Comparison of ENCODE assay signal across 2 cellular contexts in genomic region chr6:144811140-144811539, GRCh38.
TF ChIP-seq lines count a peak whose summit lies in the region.

No MANE protein-coding gene starts in this region.

TF ChIP-seq in HepG2, 621 proteins besides CTCF, POLR2A, EP300 and RAD21 (continued from another document):
- TF ChIP-seq MAFK (conservative IDR thresholded peaks at IDR 0.05 in 1 of 2, IDR thresholded peaks at IDR 0.05 in 1 of 2; ENCODE audit: low read length in 2 of 2) (peak in 1 of 2 experiments; percentile 2; a peak in 1 of 4 replicates), GTF2F1 (IDR thresholded peaks at IDR 0.05; ENCODE audit: low read length) (no peak), PCBP2 (optimal IDR thresholded peaks at IDR 0.05; ENCODE audit: low read depth, low read length, poor library complexity, severe bottlenecking) (no peak), ZNF251 (CRISPR knock-in tag; IDR thresholded peaks at IDR 0.05) (no peak), ZNF350 (CRISPR knock-in tag; IDR thresholded peaks at IDR 0.05; ENCODE audit: borderline replicate concordance, low read depth) (no peak), SIX1 (CRISPR knock-in tag; IDR thresholded peaks at IDR 0.05; ENCODE audit: borderline replicate concordance) (no peak), FOXO1 (CRISPR knock-in tag; IDR thresholded peaks at IDR 0.05) (no peak), FOSL2 (CRISPR knock-in tag; IDR thresholded peaks at IDR 0.05) (no peak), ZKSCAN5 (CRISPR knock-in tag; IDR thresholded peaks at IDR 0.05) (no peak), NFE2L2 (IDR thresholded peaks at IDR 0.05; ENCODE audit: low read length) (peak; percentile 61; the same call in 1 of the 2 replicates), ONECUT2 (CRISPR knock-in tag; IDR thresholded peaks at IDR 0.05) (no peak), U2AF2 (IDR thresholded peaks at IDR 0.05; ENCODE audit: low read depth, low read length) (no peak), MTA3 (CRISPR knock-in tag; IDR thresholded peaks at IDR 0.05) (no peak), RBM22 (optimal IDR thresholded peaks at IDR 0.05; ENCODE audit: low read length) (peak; percentile 29)

TF ChIP-seq in K562, 482 proteins besides CTCF, POLR2A, EP300 and RAD21 (continued from another document):
- peak; percentile 3; the same call in 1 of the 2 replicates for TF ChIP-seq ZNF316 (IDR thresholded peaks at IDR 0.05)
- TF ChIP-seq EHMT2 (IDR thresholded peaks at IDR 0.05), result no peak
- no peak for TF ChIP-seq ARNT (IDR thresholded peaks at IDR 0.05)
- no peak for TF ChIP-seq ATF1 (CRISPR knock-in tag; IDR thresholded peaks at IDR 0.05)
- TF ChIP-seq ATF1 (tag; IDR thresholded peaks at IDR 0.05), result no peak
- 0 out of 2 replicates have a peak, but pooled peaks have one; percentile 15 for TF ChIP-seq NFE2 (IDR thresholded peaks at IDR 0.05; ENCODE audit: low read depth)
- 0 out of 2 replicates have a peak, but pooled peaks have one; percentile 8 for TF ChIP-seq C11orf30 (IDR thresholded peaks at IDR 0.05; ENCODE audit: low read depth)
- TF ChIP-seq NBN (IDR thresholded peaks at IDR 0.05; ENCODE audit: low read depth), result no peak
- TF ChIP-seq MAFF (IDR thresholded peaks at IDR 0.05; ENCODE audit: low read length), result 0 out of 2 replicates have a peak, but pooled peaks have one; percentile 9
- no peak for TF ChIP-seq MITF (IDR thresholded peaks at IDR 0.05)
- TF ChIP-seq ZNF699 (CRISPR knock-in tag; IDR thresholded peaks at IDR 0.05; ENCODE audit: insufficient replicate concordance), result no peak
- TF ChIP-seq MAFG (tag; conservative IDR thresholded peaks at IDR 0.05), result peak; percentile 79
- TF ChIP-seq E2F4 (CRISPR knock-in tag; IDR thresholded peaks at IDR 0.05; ENCODE audit: low read depth), result no peak
